8 cellular contexts compared by ENCODE assay signal in genomic region chr1:19643113-19643512, GRCh38. TPM values are rescaled to one million over a fixed set of nuclear protein-coding genes. Genes with fewer than 3 reads are reported as not detected.
DNase-seq lines count a peak whose midpoint lies in the region; ATAC-seq and TF ChIP-seq lines count a peak whose summit lies in the region.

No MANE protein-coding gene starts in this region.

- H3K79me2 ChIP-seq in SK-N-SH (ENCODE audit: insufficient read depth): no peaks in the 10 kb centered on the region; the same call in none of the 2 replicates

- H3K27me3 ChIP-seq in SK-N-SH (ENCODE audit: insufficient read depth) (no peaks in the 10 kb centered on the region), WERI-Rb-1 (ENCODE audit: insufficient read depth, low read depth, severe bottlenecking) (no peaks in the 10 kb centered on the region), left ventricle myocardium inferior (ENCODE audit: low read depth) (peaks cover 4% of the 10 kb centered on the region), stomach (peaks cover 0 to 27% (median 0%) of the 10 kb centered on the region in 3 donors)

- peaks cover 4% of the 10 kb centered on the region; the same call in 1 of the 2 replicates for H4K20me1 ChIP-seq in SK-N-SH (ENCODE audit: insufficient read depth)

- no peaks in the 10 kb centered on the region for H3K9me3 ChIP-seq in SK-N-SH
- H3K9me3 ChIP-seq in WERI-Rb-1 (ENCODE audit: severe bottlenecking): no peaks in the 10 kb centered on the region
- no peaks in the 10 kb centered on the region for H3K9me3 ChIP-seq in left ventricle myocardium inferior (replicated peaks)
- no peaks in the 10 kb centered on the region for H3K9me3 ChIP-seq in stomach

- CTCF ChIA-PET in SK-N-SH (lab: Yijun Ruan, JAX): interaction anchor here (0.9 to 13.2 kb wide), 8 partner anchors 10 to 331 kb away, joined by 3 to 235 read pairs (median 3); partner anchors contain the start of genes AKR7A2 and SLC66A1

- TF ChIP-seq CTCF in SK-N-SH (IDR thresholded peaks at IDR 0.05) (no peak), WERI-Rb-1 (IDR thresholded peaks at IDR 0.05; ENCODE audit: low read depth, low read length) (0 out of 2 replicates have a peak, but pooled peaks have one; percentile 9), left ventricle myocardium inferior (IDR thresholded peaks at IDR 0.05; ENCODE audit: borderline replicate concordance) (no peak), stomach (IDR thresholded peaks at IDR 0.05) (no peak)

- no peaks in the 10 kb centered on the region for H3K9me2 ChIP-seq in SK-N-SH

- no peak overlapping the region for H3K4me3 ChIP-seq in SK-N-SH (ENCODE audit: low read depth in 2 of 2, low read length in 1 of 2)
- H3K4me3 ChIP-seq in WERI-Rb-1 (ENCODE audit: low read depth, low read length): no peak overlapping the region
- peak overlapping the region; percentile 87 for H3K4me3 ChIP-seq in left ventricle myocardium inferior
- H3K4me3 ChIP-seq in stomach: peak overlapping the region; percentile 60 to 77 (median 74)

- H3F3A ChIP-seq in SK-N-SH (replicated peaks; ENCODE audit: insufficient read depth): peaks cover 5% of the 10 kb centered on the region

- DNase-seq in SK-N-SH (peak; percentile 41), WERI-Rb-1 (no peak), left ventricle myocardium inferior (no peak), stomach (peak; percentile 59), SHP77 treated with DMSO at 0.1 percent for 48 hours (lab: John Stamatoyannopoulos, UW) (no peak), NCI-H1092 treated with DMSO at 0.1 percent for 48 hours (lab: John Stamatoyannopoulos, UW) (no peak)

- TF ChIP-seq RAD21 in SK-N-SH (IDR thresholded peaks at IDR 0.05; ENCODE audit: low read length): no peak

- intact Hi-C loops in left ventricle myocardium inferior (cut with micrococcal nuclease) (no loop called here), stomach (cut with DNase I; ENCODE audit: low total_unique reads) (no loop called here)

- H2AFZ ChIP-seq in SK-N-SH (ENCODE audit: low read depth): no peak overlapping the region

- 67% methylated on average over 7 of the region's 7 CpGs for WGBS in SK-N-SH (ENCODE audit: low lambda C conversion rate)
- 28 to 50% (median 36%) methylated on average over 7 of the region's 7 CpGs for WGBS in stomach, 5 donors

- H3K4me2 ChIP-seq in SK-N-SH: no peak overlapping the region

- H3K36me3 ChIP-seq in SK-N-SH (replicated peaks in 1 of 2; ENCODE audit: control insufficient read depth in 1 of 2, insufficient read depth in 2 of 2, low read length in 1 of 2) (no peaks in the 10 kb centered on the region), WERI-Rb-1 (no peaks in the 10 kb centered on the region), left ventricle myocardium inferior (no peaks in the 10 kb centered on the region), stomach (no peaks in the 10 kb centered on the region)

- peaks cover 0 to 25% of the 10 kb centered on the region in 2 experiments; a peak in 1 of 4 replicates for H3K4me1 ChIP-seq in SK-N-SH (ENCODE audit: control insufficient read depth in 1 of 2, insufficient read depth in 2 of 2, low read depth in 1 of 2, low read length in 1 of 2)
- peaks cover 55% of the 10 kb centered on the region for H3K4me1 ChIP-seq in left ventricle myocardium inferior
- H3K4me1 ChIP-seq in stomach: peaks cover 42 to 71% (median 55%) of the 10 kb centered on the region in 4 donors

- no peak overlapping the region for H3K27ac ChIP-seq in SK-N-SH (ENCODE audit: low read depth in 2 of 2, low read length in 1 of 2)
- H3K27ac ChIP-seq in WERI-Rb-1: no peak overlapping the region
- peak overlapping the region; percentile 92 for H3K27ac ChIP-seq in left ventricle myocardium inferior (replicated peaks)
- peak overlapping the region; percentile 75 to 96 (median 89) for H3K27ac ChIP-seq in stomach

- no peak for ATAC-seq in SK-N-SH treated with all-trans-retinoic acid at 6 μM for 48 hours
- ATAC-seq in HG02798 (IDR thresholded peaks at IDR 0.05; ENCODE audit: poor library complexity, unreplicated experiment): no peak

- no peak for TF ChIP-seq EP300 in SK-N-SH (IDR thresholded peaks at IDR 0.05; ENCODE audit: borderline replicate concordance in 1 of 2, low read depth in 1 of 2, low read length in 1 of 2)
- TF ChIP-seq EP300 in stomach (IDR thresholded peaks at IDR 0.05): no peak

- POLR2A ChIA-PET in SK-N-SH (lab: Yijun Ruan, JAX): no interaction called here

- no peak for TF ChIP-seq POLR2A in stomach (IDR thresholded peaks at IDR 0.05)

- H3K9ac ChIP-seq in SK-N-SH: no peak overlapping the region

TF ChIP-seq in SK-N-SH, 30 proteins besides CTCF, POLR2A, EP300 and RAD21:
- no peak for TF ChIP-seq SMC3 (IDR thresholded peaks at IDR 0.05; ENCODE audit: low read depth, low read length)
- TF ChIP-seq RFX5 (IDR thresholded peaks at IDR 0.05; ENCODE audit: low read length): no peak
TF ChIP-seq in SK-N-SH: peak in this region for 0.

TF ChIP-seq in SK-N-SH treated with all-trans-retinoic acid at 6 μM for 48 hours, 23 proteins besides CTCF, POLR2A, EP300 and RAD21:
- TF ChIP-seq ZNF8 (CRISPR knock-in tag; IDR thresholded peaks at IDR 0.05) (no peak), ZNF70 (CRISPR knock-in tag; IDR thresholded peaks at IDR 0.05) (no peak), PPARA (CRISPR knock-in tag; IDR thresholded peaks at IDR 0.05; ENCODE audit: borderline replicate concordance) (no peak), GLIS3 (CRISPR knock-in tag; IDR thresholded peaks at IDR 0.05) (no peak), PATZ1 (CRISPR knock-in tag; IDR thresholded peaks at IDR 0.05; ENCODE audit: borderline replicate concordance) (no peak), TCF4 (CRISPR knock-in tag; IDR thresholded peaks at IDR 0.05; ENCODE audit: borderline replicate concordance) (no peak)

RNA-seq across cellular contexts. Expression of gene NBL1, which starts 1.0 kb away (rescaled TPM):
- polyA plus RNA-seq in SK-N-SH (2012; rRNA removed): 34.9 and 36.1 TPM in 2 replicates
- 12.3 and 24.5 TPM in 2 replicates for polyA plus RNA-seq in SK-N-SH (2012; cell fraction: cytosol; rRNA removed)
- polyA plus RNA-seq in SK-N-SH (2012; cell fraction: nucleus; rRNA removed): 18.3 and 24.7 TPM in 2 replicates
- 30.0 TPM for total RNA-seq in left ventricle myocardium inferior
- 100 to 1,000 TPM in 1 of 5 donors, 10 to 100 TPM in 4; 63.2 to 257 (median 83.5) TPM for total RNA-seq in stomach
- polyA plus RNA-seq in stomach: 100 to 1,000 TPM; 111 to 200 (median 121) TPM

RNA-seq across cellular contexts. Expression of gene HTR6, which starts 21.6 kb away (rescaled TPM):
- polyA plus RNA-seq in SK-N-SH (2012; rRNA removed) (0.05 and 0.10 TPM in 2 replicates), stomach (not detected)
- 0.08 and 0.10 TPM in 2 replicates for polyA plus RNA-seq in SK-N-SH (2012; cell fraction: cytosol; rRNA removed)
- polyA plus RNA-seq in SK-N-SH (2012; cell fraction: nucleus; rRNA removed): 0.33 and 0.36 TPM in 2 replicates
- total RNA-seq in left ventricle myocardium inferior (not detected), stomach (not detected)

Comparison
In these comparisons a context has a peak if more than half of its experiments do, and no peak if none do; other contexts are left out.
1. DNase-seq: peak in SK-N-SH (single experiment) and stomach (single experiment); none in WERI-Rb-1 (single experiment), left ventricle myocardium inferior (single experiment), SHP77 treated with DMSO at 0.1 percent for 48 hours (single experiment) and NCI-H1092 treated with DMSO at 0.1 percent for 48 hours (single experiment).
2. H3K27ac ChIP-seq: peak in left ventricle myocardium inferior (single experiment) and stomach (5 of 5); none in SK-N-SH (0 of 2) and WERI-Rb-1 (single experiment).
3. H3K4me3 ChIP-seq: peak in left ventricle myocardium inferior (single experiment) and stomach (4 of 4); none in SK-N-SH (0 of 2) and WERI-Rb-1 (single experiment).